ENCODE assay signal across 25 cellular contexts in genomic region chr7:120718361-120718760, GRCh38.
"Had no signal": no experiment of that assay in that cellular context is flagged by ENCODE, and none has a peak within 500 bp of the region (broad histone marks: within the 10 kb centered on the region; RNA-seq: fewer than 3 reads in every experiment).

No MANE protein-coding gene starts in this region.

- DNase-seq: hypothalamus; immature natural killer cell; kidney; left colon; left lung; mesendoderm; naive B cell; natural killer cell; nephron progenitor cell; pancreas; posterior cingulate gyrus; retina; right cardiac atrium; stimulated activated CD4-positive, alpha-beta T cell treated with anti-CD3 and anti-CD28 coated beads, Interleukin-12 subunit alpha, Interleukin-12 subunit beta, amount 100 ng/mL, for 4 hours; stimulated activated CD4-positive, alpha-beta T cell treated with anti-CD3 and anti-CD28 coated beads, Interleukin-15, amount 100 ng/mL, for 24 hours; stimulated activated CD4-positive, alpha-beta T cell treated with anti-CD3 and anti-CD28 coated beads, Interleukin-2, amount 100 ng/mL, for 24 hours; stimulated activated CD4-positive, alpha-beta T cell treated with anti-CD3 and anti-CD28 coated beads, Interleukin-4, amount 100 ng/mL, for 1 hour; stimulated activated naive B cell treated with anti-CD40 and anti-IgM and Interleukin-4, amounts not matched to agents 10 μg/mL and 1 μg/mL and 100 μg/mL, for 72 hours; stimulated activated naive CD8-positive, alpha-beta T cell treated with anti-CD3 and anti-CD28 coated beads, Interleukin-15, Interleukin-2, amounts not matched to agents 100 U/mL and 50 U/mL, for 24 hours; stomach; testis; thyroid gland; transverse colon; upper lobe of left lung had no signal

- ATAC-seq: left colon; left lung; natural killer cell; pancreas; right cardiac atrium; sciatic nerve; stimulated activated naive B cell treated with anti-CD40 and anti-IgM and Interleukin-4, amounts not matched to agents 10 μg/mL and 1 μg/mL and 100 μg/mL, for 72 hours; stimulated activated naive CD8-positive, alpha-beta T cell treated with anti-CD3 and anti-CD28 coated beads, Interleukin-15, Interleukin-2, amounts not matched to agents 100 U/mL and 50 U/mL, for 24 hours had no signal
